In the genomic region with DNA sequence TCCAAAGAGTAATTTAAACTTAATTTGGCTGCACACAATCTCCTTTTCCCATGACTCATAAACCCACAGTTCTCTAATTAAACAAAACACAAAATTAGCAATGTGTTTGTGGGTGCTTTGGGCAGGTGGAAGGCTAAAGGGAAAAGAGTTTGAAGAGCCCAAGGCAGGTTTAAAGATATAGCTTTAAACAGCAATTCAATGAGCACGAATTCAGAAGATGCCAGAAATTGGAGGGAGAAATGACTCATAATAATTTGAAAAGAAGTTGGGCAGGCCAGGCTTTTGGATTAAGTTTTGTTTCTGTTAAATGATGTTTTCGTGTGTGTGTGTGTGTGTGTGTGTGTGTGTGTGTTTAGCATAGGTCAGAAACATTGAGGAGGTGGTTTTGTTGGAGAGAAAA, we compare ENCODE assay signal across 33 cellular contexts.
DNase-seq lines count a peak whose midpoint lies in the region; ATAC-seq, FAIRE-seq and TF ChIP-seq lines count a peak whose summit lies in the region.
"Had no signal": no experiment of that assay in that cellular context is flagged by ENCODE, and none has a peak within 500 bp of the region (broad histone marks: within the 10 kb centered on the region; RNA-seq: fewer than 3 reads in every experiment).

No MANE protein-coding gene starts in this region.

- TF ChIP-seq RAD21 in K562 (CRISPR knock-in tag; conservative IDR thresholded peaks at IDR 0.05 in 1 of 2, IDR thresholded peaks at IDR 0.05 in 1 of 2), result no peak

- H3K9me3 Mint-ChIP-seq in MCF 10A (ENCODE audit: unreplicated experiment), result peaks cover 6% of the 10 kb centered on the region
- peaks cover 0 to 4% (median 2%) of the 10 kb centered on the region in 8 donors for H3K9me3 Mint-ChIP-seq in CD4-positive, alpha-beta memory T cell
- H3K9me3 Mint-ChIP-seq in activated CD4-positive, alpha-beta T cell treated with anti-CD3 and anti-CD28 coated beads, Interleukin-2, amount 10 ng/mL, durations not matched to agents 7 days and 5 days, result no peaks in the 10 kb centered on the region
- H3K9me3 Mint-ChIP-seq: activated CD8-positive, alpha-beta T cell treated with anti-CD3 and anti-CD28 coated beads for 36 hours; activated naive CD4-positive, alpha-beta T cell treated with anti-CD3 and anti-CD28 coated beads, Interleukin-2, amount 10 ng/mL, durations not matched to agents 7 days and 5 days; type B pancreatic cell had no signal

- H3K4me3 Mint-ChIP-seq in MCF 10A (ENCODE audit: unreplicated experiment), result no peak overlapping the region
- H3K4me3 Mint-ChIP-seq in CD4-positive, alpha-beta memory T cell, result no peak overlapping the region
- no peak overlapping the region for H3K4me3 Mint-ChIP-seq in activated CD4-positive, alpha-beta T cell treated with anti-CD3 and anti-CD28 coated beads, Interleukin-2, amount 10 ng/mL, durations not matched to agents 7 days and 5 days
- H3K4me3 Mint-ChIP-seq: activated CD8-positive, alpha-beta T cell treated with anti-CD3 and anti-CD28 coated beads for 36 hours; activated naive CD4-positive, alpha-beta T cell treated with anti-CD3 and anti-CD28 coated beads, Interleukin-2, amount 10 ng/mL, durations not matched to agents 7 days and 5 days; activated T-helper 17 cell treated with anti-CD3 and anti-CD28 coated beads, Interleukin-2, amount 50 U/mL, for 72 hours; CD4-positive, CD25-positive, alpha-beta regulatory T cell; natural killer cell treated with Interleukin-12 subunit alpha and Interleukin-12 subunit beta and Interleukin-15 and Interleukin-18, amount 100 ng/mL, for 72 hours; stimulated activated naive B cell treated with anti-CD40 and anti-IgM and Interleukin-4, amounts not matched to agents 10 μg/mL and 1 μg/mL and 100 μg/mL, for 72 hours; T-helper 17 cell; type B pancreatic cell had no signal

- H3K9ac ChIP-seq in K562 (ENCODE audit: insufficient read depth in 1 of 2, low read depth in 2 of 2, low read length in 2 of 2), result no peak overlapping the region

- H3K4me2 ChIP-seq in K562 (ENCODE audit: insufficient read depth, low read length), result no peak overlapping the region

- intact Hi-C loops in MCF 10A (cut with micrococcal nuclease), result loop anchor here (5.0 kb wide), 1 partner anchor 1548 kb away; no protein-coding TSS in a partner anchor
- intact Hi-C loops in breast epithelium (cut with DNase I; ENCODE audit: low total_unique reads), result no loop called here
- intact Hi-C loops in K562 (cut with micrococcal nuclease), result no loop called here
- intact Hi-C loops in CD4-positive, alpha-beta memory T cell (cut with micrococcal nuclease), result no loop called here

- H3K4me1 Mint-ChIP-seq in MCF 10A (ENCODE audit: insufficient read depth, unreplicated experiment), result peaks cover 14% of the 10 kb centered on the region
- H3K4me1 Mint-ChIP-seq in CD4-positive, alpha-beta memory T cell, result no peaks in the 10 kb centered on the region
- no peaks in the 10 kb centered on the region for H3K4me1 Mint-ChIP-seq in activated CD4-positive, alpha-beta T cell treated with anti-CD3 and anti-CD28 coated beads, Interleukin-2, amount 10 ng/mL, durations not matched to agents 7 days and 5 days
- H3K4me1 Mint-ChIP-seq: activated naive CD4-positive, alpha-beta T cell treated with anti-CD3 and anti-CD28 coated beads, Interleukin-2, amount 10 ng/mL, durations not matched to agents 7 days and 5 days; activated T-helper 17 cell treated with anti-CD3 and anti-CD28 coated beads, Interleukin-2, amount 50 U/mL, for 72 hours; CD4-positive, CD25-positive, alpha-beta regulatory T cell; T-helper 17 cell had no signal

- CTCF ChIA-PET in MCF 10A (lab: Yijun Ruan, JAX) (no interaction called here), K562 (lab: Yijun Ruan, JAX; ENCODE audit: low intra/inter-chr PET ratio) (no interaction called here)
- CTCF ChIA-PET in CD4-positive, alpha-beta memory T cell (lab: Charles Lee; ENCODE audit: partially characterized antibody), result no interaction called here
- CTCF ChIA-PET in activated CD4-positive, alpha-beta T cell treated with anti-CD3 and anti-CD28 coated beads, Interleukin-2, amount 10 ng/mL, durations not matched to agents 7 days and 5 days (lab: Charles Lee), result no interaction called here

- H4K20me1 ChIP-seq in K562 (replicated peaks; ENCODE audit: control insufficient read depth, insufficient read depth, low read length), result no peaks in the 10 kb centered on the region

- no peak for TF ChIP-seq POLR2A in breast epithelium (IDR thresholded peaks at IDR 0.05)
- no peak for TF ChIP-seq POLR2A in K562 (conservative IDR thresholded peaks at IDR 0.05)

- H3K27me3 Mint-ChIP-seq in MCF 10A (ENCODE audit: insufficient read depth, unreplicated experiment), result no peaks in the 10 kb centered on the region
- no peaks in the 10 kb centered on the region for H3K27me3 Mint-ChIP-seq in CD4-positive, alpha-beta memory T cell
- H3K27me3 Mint-ChIP-seq in activated CD4-positive, alpha-beta T cell treated with anti-CD3 and anti-CD28 coated beads, Interleukin-2, amount 10 ng/mL, durations not matched to agents 7 days and 5 days, result peaks cover 2% of the 10 kb centered on the region
- H3K27me3 Mint-ChIP-seq: activated naive CD4-positive, alpha-beta T cell treated with anti-CD3 and anti-CD28 coated beads, Interleukin-2, amount 10 ng/mL, durations not matched to agents 7 days and 5 days; CD4-positive, CD25-positive, alpha-beta regulatory T cell; stimulated activated naive B cell treated with anti-CD40 and anti-IgM and Interleukin-4, amounts not matched to agents 10 μg/mL and 1 μg/mL and 100 μg/mL, for 72 hours; T-helper 17 cell had no signal

- H3K36me3 ChIP-seq in breast epithelium (no peaks in the 10 kb centered on the region), K562 (ENCODE audit: control insufficient read depth, insufficient read depth, low read length) (no peaks in the 10 kb centered on the region)
- H3K36me3 ChIP-seq in CD4-positive, alpha-beta memory T cell (ENCODE audit: insufficient read depth, low read length), result no peaks in the 10 kb centered on the region
- H3K36me3 ChIP-seq: heart right ventricle had no signal

- BruUV-seq in MCF 10A (replicated peaks; lab: Mats Ljungman, UMichigan) (no TSS peak), K562 (replicated peaks; lab: Mats Ljungman, UMichigan) (no TSS peak)

- POLR2A ChIA-PET in MCF 10A (lab: Yijun Ruan, JAX), result no interaction called here
- POLR2A ChIA-PET in K562 (lab: Yijun Ruan, JAX), result no interaction called here
- POLR2A ChIA-PET in CD4-positive, alpha-beta memory T cell (lab: Charles Lee; ENCODE audit: partially characterized antibody), result no interaction called here
- POLR2A ChIA-PET in activated CD4-positive, alpha-beta T cell treated with anti-CD3 and anti-CD28 coated beads, Interleukin-2, amount 10 ng/mL, durations not matched to agents 7 days and 5 days (lab: Charles Lee), result no interaction called here

- TF ChIP-seq CTCF in MCF 10A (IDR thresholded peaks at IDR 0.05; ENCODE audit: unreplicated experiment) (no peak), breast epithelium (IDR thresholded peaks at IDR 0.05) (no peak), K562 (IDR thresholded peaks at IDR 0.05 in 2 of 3, conservative IDR thresholded peaks at IDR 0.05 in 1 of 3; ENCODE audit: insufficient read depth in 2 of 3, low read depth in 1 of 3, low read length in 3 of 3) (no peak), fibroblast of villous mesenchyme (IDR thresholded peaks at IDR 0.05; ENCODE audit: insufficient read depth, low read depth, low read length) (no peak)

- H3K36me3 Mint-ChIP-seq in MCF 10A (ENCODE audit: insufficient read depth, unreplicated experiment), result peaks cover 4% of the 10 kb centered on the region
- H3K36me3 Mint-ChIP-seq in CD4-positive, alpha-beta memory T cell, result no peaks in the 10 kb centered on the region
- no peaks in the 10 kb centered on the region for H3K36me3 Mint-ChIP-seq in activated CD4-positive, alpha-beta T cell treated with anti-CD3 and anti-CD28 coated beads, Interleukin-2, amount 10 ng/mL, durations not matched to agents 7 days and 5 days (ENCODE audit: low read depth)
- H3K36me3 Mint-ChIP-seq: activated naive CD4-positive, alpha-beta T cell treated with anti-CD3 and anti-CD28 coated beads, Interleukin-2, amount 10 ng/mL, durations not matched to agents 7 days and 5 days; CD4-positive, CD25-positive, alpha-beta regulatory T cell; natural killer cell treated with Interleukin-12 subunit alpha and Interleukin-12 subunit beta and Interleukin-15 and Interleukin-18, amount 100 ng/mL, for 72 hours; type B pancreatic cell had no signal

- no peaks in the 10 kb centered on the region for H3K9me3 ChIP-seq in breast epithelium
- no peaks in the 10 kb centered on the region; the same call in 1 of the 2 replicates for H3K9me3 ChIP-seq in K562 (replicated peaks; ENCODE audit: control insufficient read depth, insufficient read depth, low read depth, low read length)
- H3K9me3 ChIP-seq in CD4-positive, alpha-beta memory T cell (ENCODE audit: control insufficient read depth in 1 of 2, low read length in 2 of 2), result peaks cover 0 to 3% of the 10 kb centered on the region in 2 donors
- H3K9me3 ChIP-seq: mucosa of descending colon had no signal

- H3K27me3 ChIP-seq in breast epithelium (no peaks in the 10 kb centered on the region), K562 (ENCODE audit: control insufficient read depth in 2 of 2, insufficient read depth in 2 of 2, low read length in 2 of 2) (no peaks in the 10 kb centered on the region)
- no peaks in the 10 kb centered on the region for H3K27me3 ChIP-seq in CD4-positive, alpha-beta memory T cell (ENCODE audit: insufficient read depth, low read length)
- H3K27me3 ChIP-seq: heart right ventricle had no signal

- H2AFZ ChIP-seq in K562 (ENCODE audit: low read depth, low read length), result no peak overlapping the region

- no peaks in the 10 kb centered on the region for H3K79me2 ChIP-seq in K562 (ENCODE audit: control insufficient read depth, insufficient read depth, low read length)

- DNase-seq in MCF 10A (ENCODE audit: unreplicated experiment), result no peak
- DNase-seq in breast epithelium (ENCODE audit: low spot score in 2 of 2), result no peak
- no peak for DNase-seq in K562 (ENCODE audit: extremely low read depth in 1 of 4, low spot score in 3 of 4)
- DNase-seq in fibroblast of villous mesenchyme (ENCODE audit: low read depth), result peak; percentile 39
- no peak for DNase-seq in activated CD4-positive, alpha-beta T cell treated with anti-CD3 and anti-CD28 coated beads, Interleukin-2, amount 50 U/mL, for 1 hour
- no peak for DNase-seq in CD4-positive, alpha-beta memory T cell
- no peak for DNase-seq in activated CD4-positive, alpha-beta T cell treated with anti-CD3 and anti-CD28 coated beads, Interleukin-2, amount 10 ng/mL, durations not matched to agents 7 days and 5 days
- DNase-seq in iPS-NIHi11 (ENCODE audit: low spot score), result no peak
- DNase-seq: 8988T; activated CD4-positive, CD25-positive, alpha-beta regulatory T cell treated with anti-CD3 and anti-CD28 coated beads, Interleukin-2, amount 50 U/mL, for 72 hours; activated CD8-positive, alpha-beta T cell treated with anti-CD3 and anti-CD28 coated beads for 36 hours; activated naive CD4-positive, alpha-beta T cell treated with anti-CD3 and anti-CD28 coated beads, Interleukin-2, amount 10 ng/mL, durations not matched to agents 7 days and 5 days; AML-193; CD4-positive, CD25-positive, alpha-beta regulatory T cell; effector CD4-positive, alpha-beta T cell; foreskin melanocyte; GOT3; heart right ventricle; mucosa of descending colon; NCI-H1105 treated with DMSO at 0.1 percent for 48 hours; NCI-H2029; NCI-H524 treated with DMSO at 0.1 percent for 48 hours; NK-92 treated with Interleukin-12 subunit alpha and Interleukin-12 subunit beta, amount 100 ng/mL, for 24 hours; occipital lobe; stimulated activated naive B cell treated with anti-CD40 and anti-IgM and Interleukin-4, amounts not matched to agents 10 μg/mL and 1 μg/mL and 100 μg/mL, for 72 hours; T-helper 17 cell had no signal

- ATAC-seq in K562, result no peak
- ATAC-seq: activated CD8-positive, alpha-beta T cell treated with anti-CD3 and anti-CD28 coated beads for 36 hours; activated T-helper 17 cell treated with anti-CD3 and anti-CD28 coated beads, Interleukin-2, amount 50 U/mL, for 72 hours; heart right ventricle; mucosa of descending colon; natural killer cell treated with Interleukin-12 subunit alpha and Interleukin-12 subunit beta and Interleukin-15 and Interleukin-18, amount 100 ng/mL, for 72 hours; stimulated activated naive B cell treated with anti-CD40 and anti-IgM and Interleukin-4, amounts not matched to agents 10 μg/mL and 1 μg/mL and 100 μg/mL, for 72 hours; T-helper 17 cell had no signal

- H3K4me3 ChIP-seq in breast epithelium (no peak overlapping the region), K562 (no peak overlapping the region), fibroblast of villous mesenchyme (ENCODE audit: low read depth, low read length) (no peak overlapping the region)
- H3K4me3 ChIP-seq in CD4-positive, alpha-beta memory T cell (ENCODE audit: low read length in 2 of 2), result no peak overlapping the region
- H3K4me3 ChIP-seq: heart right ventricle, lung, mucosa of descending colon had no signal

- no peaks in the 10 kb centered on the region for H3K4me1 ChIP-seq in breast epithelium
- no peaks in the 10 kb centered on the region for H3K4me1 ChIP-seq in K562 (replicated peaks in 1 of 2; ENCODE audit: control insufficient read depth in 2 of 2, insufficient read depth in 2 of 2, low read length in 2 of 2)
- H3K4me1 ChIP-seq in CD4-positive, alpha-beta memory T cell (ENCODE audit: insufficient read depth, low read length), result no peaks in the 10 kb centered on the region

- H3K27ac Mint-ChIP-seq in MCF 10A (ENCODE audit: low read depth, unreplicated experiment), result peak overlapping the region; percentile 16
- no peak overlapping the region for H3K27ac Mint-ChIP-seq in CD4-positive, alpha-beta memory T cell
- no peak overlapping the region for H3K27ac Mint-ChIP-seq in activated CD4-positive, alpha-beta T cell treated with anti-CD3 and anti-CD28 coated beads, Interleukin-2, amount 10 ng/mL, durations not matched to agents 7 days and 5 days
- H3K27ac Mint-ChIP-seq: activated CD8-positive, alpha-beta T cell treated with anti-CD3 and anti-CD28 coated beads for 36 hours; activated naive CD4-positive, alpha-beta T cell treated with anti-CD3 and anti-CD28 coated beads, Interleukin-2, amount 10 ng/mL, durations not matched to agents 7 days and 5 days; activated T-helper 17 cell treated with anti-CD3 and anti-CD28 coated beads, Interleukin-2, amount 50 U/mL, for 72 hours; CD4-positive, CD25-positive, alpha-beta regulatory T cell; natural killer cell treated with Interleukin-12 subunit alpha and Interleukin-12 subunit beta and Interleukin-15 and Interleukin-18, amount 100 ng/mL, for 72 hours; stimulated activated naive B cell treated with anti-CD40 and anti-IgM and Interleukin-4, amounts not matched to agents 10 μg/mL and 1 μg/mL and 100 μg/mL, for 72 hours; T-helper 17 cell; type B pancreatic cell had no signal

- no peak for TF ChIP-seq EP300 in K562 (IDR thresholded peaks at IDR 0.05; ENCODE audit: low read length)

- in situ Hi-C loops in K562 (cut with MboI), result no loop called here

- WGBS in K562 (ENCODE audit: insufficient coverage, low coverage, missing lambda C conversion rate), result 14% methylated on average over 2 of the region's 2 CpGs

- H3K27ac ChIP-seq in breast epithelium (no peak overlapping the region), K562 (ENCODE audit: extremely low read depth, low read depth, low read length) (no peak overlapping the region)
- no peak overlapping the region for H3K27ac ChIP-seq in CD4-positive, alpha-beta memory T cell (ENCODE audit: low read depth, low read length)
- H3K27ac ChIP-seq: epithelial cell of prostate, heart right ventricle had no signal

- H3K9me1 ChIP-seq in K562 (ENCODE audit: control insufficient read depth, insufficient read depth, low read length), result no peaks in the 10 kb centered on the region

- no peak for FAIRE-seq in K562 (lab: Jason Lieb, UNC)
- FAIRE-seq: bronchial epithelial cell, colon had no signal
